In genomic region chr2:195535911-195536522, GRCh38 we compare ENCODE assay signal across 8 cellular contexts.
DNase-seq lines count a peak whose midpoint lies in the region; ATAC-seq and TF ChIP-seq lines count a peak whose summit lies in the region.

No MANE protein-coding gene starts in this region.

- no peaks in the 10 kb centered on the region for H3K9me2 ChIP-seq in MM.1S (replicated peaks; ENCODE audit: insufficient read depth, low read length)

- H4K8ac ChIP-seq in H9 (replicated peaks; ENCODE audit: insufficient read length, low read depth, low read length) = no peak overlapping the region

- H3K9me3 Mint-ChIP-seq in H9 = no peaks in the 10 kb centered on the region

- H3K4me2 ChIP-seq in MM.1S (ENCODE audit: low read depth, low read length) (peak overlapping the region; percentile 59), H9 (ENCODE audit: insufficient read depth, insufficient read length, low read length) (no peak overlapping the region)

- H3K79me1 ChIP-seq in H9 (ENCODE audit: insufficient read depth, low read depth, low read length, poor library complexity, severe bottlenecking) = no peaks in the 10 kb centered on the region

- H2BK20ac ChIP-seq in H9 (ENCODE audit: low read depth, low read length, poor library complexity, severe bottlenecking) = no peak overlapping the region

- H3K27ac ChIP-seq in MM.1S (ENCODE audit: low read length) = no peak overlapping the region
- peak overlapping the region in 2 of 4 donors; percentile 23 to 24 for H3K27ac ChIP-seq in transverse colon
- no peak overlapping the region for H3K27ac ChIP-seq in H9 (ENCODE audit: insufficient read length, low read depth, low read length)

- H3F3A ChIP-seq in MM.1S (ENCODE audit: insufficient read depth, low read length) = peaks cover 4% of the 10 kb centered on the region; the same call in 1 of the 2 replicates

- H2BK120ac ChIP-seq in H9 (ENCODE audit: low read depth, low read length, poor library complexity, severe bottlenecking) = no peak overlapping the region

- H4K5ac ChIP-seq in H9 (ENCODE audit: insufficient read length, low read depth, low read length) = no peak overlapping the region

- H2AFZ ChIP-seq in MM.1S (ENCODE audit: low read length) (no peak overlapping the region), H9 (ENCODE audit: low read length) (no peak overlapping the region)

- no peak overlapping the region for H2BK15ac ChIP-seq in H9 (ENCODE audit: low read depth, low read length)

- H3K79me2 ChIP-seq in MM.1S (ENCODE audit: low read length) (no peaks in the 10 kb centered on the region), H9 (ENCODE audit: insufficient read depth, low read length) (no peaks in the 10 kb centered on the region)

- no peak overlapping the region for H3T11ph ChIP-seq in H9 (ENCODE audit: low read length)

- no peak overlapping the region for H2BK5ac ChIP-seq in H9 (ENCODE audit: insufficient read length, low read length)

- H3K4me3 Mint-ChIP-seq in H9 = no peak overlapping the region

- no peaks in the 10 kb centered on the region for H3K27me3 Mint-ChIP-seq in H9 (ENCODE audit: low read depth)

- H3K18ac ChIP-seq in H9 (ENCODE audit: insufficient read length, low read depth, low read length) = no peak overlapping the region

- no peak overlapping the region for H2AK5ac ChIP-seq in H9 (ENCODE audit: insufficient read length, low read length)

- H4K20me1 ChIP-seq in MM.1S (ENCODE audit: insufficient read depth, low read length) = no peaks in the 10 kb centered on the region
- H4K20me1 ChIP-seq in H9 (ENCODE audit: control insufficient read depth, insufficient read depth, insufficient read length) = no peaks in the 10 kb centered on the region

- H3K27ac Mint-ChIP-seq in H9 = no peak overlapping the region

- H3K9me3 ChIP-seq in MM.1S (replicated peaks; ENCODE audit: insufficient read depth, low read length) = no peaks in the 10 kb centered on the region
- no peaks in the 10 kb centered on the region for H3K9me3 ChIP-seq in transverse colon
- H3K9me3 ChIP-seq in H9 (ENCODE audit: control insufficient read depth, low read depth, low read length) = no peaks in the 10 kb centered on the region

- no peak overlapping the region for H3K4ac ChIP-seq in H9 (ENCODE audit: low read depth, low read length)

- H3K14ac ChIP-seq in H9 (ENCODE audit: insufficient read depth, low read length) = no peak overlapping the region

- H3K56ac ChIP-seq in H9 (ENCODE audit: insufficient read length, low read depth, low read length) = no peak overlapping the region

- peak; percentile 12 for DNase-seq in Daoy (ENCODE audit: low read depth)
- DNase-seq in MM.1S = peak; percentile 90
- DNase-seq in activated CD8-positive, alpha-beta memory T cell treated with anti-CD3 and anti-CD28 coated beads for 48 hours (ENCODE audit: low read depth in 2 of 3, low spot score in 2 of 3) = peak in 2 of 3 experiments; percentile 32 to 47
- DNase-seq in medulla oblongata (ENCODE audit: extremely low spot score) = peak; percentile 78
- peak; percentile 63 for DNase-seq in transverse colon
- DNase-seq in H9 = no peak
- no peak for DNase-seq in COLO829 (ENCODE audit: low spot score)

- H3K23ac ChIP-seq in H9 (ENCODE audit: insufficient read length, low read depth, low read length) = no peak overlapping the region

- H3K9ac ChIP-seq in MM.1S (ENCODE audit: low read length) (no peak overlapping the region), H9 (ENCODE audit: extremely low read depth, insufficient read length, low read length) (no peak overlapping the region)

- no peak for TF ChIP-seq POLR2A in transverse colon (IDR thresholded peaks at IDR 0.05)

- no peaks in the 10 kb centered on the region for H3K36me3 Mint-ChIP-seq in H9 (ENCODE audit: insufficient read depth in 1 of 3, low read depth in 3 of 3)

- no peaks in the 10 kb centered on the region for H3K23me2 ChIP-seq in H9 (ENCODE audit: insufficient read length, low read depth, low read length, poor library complexity, severe bottlenecking)

- H3K36me3 ChIP-seq in MM.1S (replicated peaks; ENCODE audit: insufficient read depth, low read length) (no peaks in the 10 kb centered on the region), transverse colon (no peaks in the 10 kb centered on the region)

- 61 to 90% methylated on average over 3 to 7 of the region's 7 CpGs for WGBS in transverse colon (ENCODE audit: low coverage in 1 of 2), 2 donors
- no CpG with 5 or more reads among the region's 7 CpGs for WGBS in H9 (ENCODE audit: extremely low coverage, insufficient read length, low lambda C conversion rate)

- ATAC-seq in GM21723 (IDR thresholded peaks at IDR 0.05; ENCODE audit: unreplicated experiment) = peak; percentile 87

- no peak for TF ChIP-seq EP300 in transverse colon (IDR thresholded peaks at IDR 0.05; ENCODE audit: low read depth)

- no peak overlapping the region for H4K91ac ChIP-seq in H9 (ENCODE audit: insufficient read length, low read depth, low read length)

- in situ Hi-C loops in transverse colon (cut with MboI; ENCODE audit: low pct_ligation_motif_present in 1 of 4, low pct_unique_long_range_greater_than_20kb in 1 of 4, low sequenced_read_pairs in 3 of 4) = no loop called here

- TF ChIP-seq CTCF in MM.1S (IDR thresholded peaks at IDR 0.05; ENCODE audit: low read length) = no peak
- no peak for TF ChIP-seq CTCF in transverse colon (IDR thresholded peaks at IDR 0.05)
- no peak for TF ChIP-seq CTCF in H9 (conservative IDR thresholded peaks at IDR 0.05)

- intact Hi-C loops in transverse colon (cut with DNase I; ENCODE audit: low total_unique reads) = no loop called here

- H3K27me3 ChIP-seq in MM.1S (replicated peaks; ENCODE audit: insufficient read depth, low read length) = peaks cover 11% of the 10 kb centered on the region; the same call in 1 of the 2 replicates
- no peaks in the 10 kb centered on the region for H3K27me3 ChIP-seq in transverse colon
- no peaks in the 10 kb centered on the region for H3K27me3 ChIP-seq in H9 (ENCODE audit: insufficient read depth, low read length)

- H3K4me1 ChIP-seq in MM.1S (ENCODE audit: low read length) (peaks cover 26% of the 10 kb centered on the region), transverse colon (peaks cover 0 to 22% (median 0%) of the 10 kb centered on the region in 4 donors), H9 (ENCODE audit: insufficient read depth, low read length) (no peaks in the 10 kb centered on the region; the same call in 1 of the 2 replicates)

- peaks cover 9 to 13% of the 10 kb centered on the region in 2 experiments for H3K4me1 Mint-ChIP-seq in H9

- no peak overlapping the region for H2BK12ac ChIP-seq in H9 (ENCODE audit: insufficient read length, low read depth, low read length)

- no peak overlapping the region for H3K4me3 ChIP-seq in MM.1S (ENCODE audit: low read length)
- no peak overlapping the region for H3K4me3 ChIP-seq in transverse colon

Comparison
In these comparisons a context has a peak if more than half of its experiments do, and no peak if none do; other contexts are left out.
1. DNase-seq: peak in Daoy (single experiment), MM.1S (single experiment), activated CD8-positive, alpha-beta memory T cell treated with anti-CD3 and anti-CD28 coated beads for 48 hours (2 of 3), medulla oblongata (single experiment) and transverse colon (single experiment); none in H9 (single experiment) and COLO829 (single experiment).